8 cellular contexts compared by ENCODE assay signal in genomic region chr15:68271854-68272471, GRCh38. TPM values are rescaled to one million over a fixed set of nuclear protein-coding genes. Genes with fewer than 3 reads are reported as not detected.
DNase-seq lines count a peak whose midpoint lies in the region; ATAC-seq and TF ChIP-seq lines count a peak whose summit lies in the region.

No MANE protein-coding gene starts in this region.

- H3K27me3 Mint-ChIP-seq in osteocyte (ENCODE audit: unreplicated experiment), result no peaks in the 10 kb centered on the region

- ATAC-seq in foreskin keratinocyte (peak; percentile 78), HG02642 (IDR thresholded peaks at IDR 0.05; ENCODE audit: poor library complexity, unreplicated experiment) (no peak), HG03378 (IDR thresholded peaks at IDR 0.05; ENCODE audit: unreplicated experiment) (no peak)

- peak overlapping the region; percentile 62 for H3K4me3 Mint-ChIP-seq in osteocyte (ENCODE audit: unreplicated experiment)

- H3K36me3 Mint-ChIP-seq in osteocyte (ENCODE audit: unreplicated experiment), result no peaks in the 10 kb centered on the region

- peak overlapping the region; percentile 95 for H3K27ac Mint-ChIP-seq in osteocyte (ENCODE audit: unreplicated experiment)

- TF ChIP-seq CTCF in foreskin keratinocyte (conservative IDR thresholded peaks at IDR 0.05), result no peak
- TF ChIP-seq CTCF in osteocyte (IDR thresholded peaks at IDR 0.05), result no peak

- DNase-seq in Daoy (ENCODE audit: low read depth) (peak; percentile 89), SHP77 (lab: John Stamatoyannopoulos, UW) (peak; percentile 29 to 73), foreskin keratinocyte (peak; percentile 100), osteocyte (ENCODE audit: extremely low spot score, unreplicated experiment) (no peak), NOMO-1 treated with dmso at 0.1 percent for 144 hours (lab: John Stamatoyannopoulos, UW; ENCODE audit: unreplicated experiment) (no peak), NCI-H2029 (lab: John Stamatoyannopoulos, UW) (no peak)

- H3K27me3 ChIP-seq in foreskin keratinocyte, result no peaks in the 10 kb centered on the region

- peak overlapping the region; percentile 98 for H3K27ac ChIP-seq in foreskin keratinocyte

- no peaks in the 10 kb centered on the region for H3K9me3 Mint-ChIP-seq in osteocyte (ENCODE audit: unreplicated experiment)

- peaks cover 51% of the 10 kb centered on the region for H3K4me1 Mint-ChIP-seq in osteocyte (ENCODE audit: unreplicated experiment)

- peaks cover 38% of the 10 kb centered on the region for H3K4me1 ChIP-seq in foreskin keratinocyte

RNA-seq across cellular contexts. Expression of gene FEM1B, which starts 5.6 kb away (rescaled TPM):
- 19.1 and 21.3 TPM in 2 replicates for total RNA-seq in Daoy (2014; rRNA removed; shearing (Covaris generic))
- 42.6 and 44.5 TPM in 2 replicates for total RNA-seq in foreskin keratinocyte
- 7.9 and 9.0 TPM in 2 replicates for polyA plus RNA-seq in foreskin keratinocyte
- total RNA-seq in osteocyte, result 71.1 and 71.5 TPM in 2 replicates

RNA-seq across cellular contexts. Expression of gene CLN6, which starts 42.4 kb away (rescaled TPM):
- total RNA-seq in Daoy (2014; rRNA removed; shearing (Covaris generic)), result 10.0 and 17.6 TPM in 2 replicates
- total RNA-seq in foreskin keratinocyte (27.5 and 29.8 TPM in 2 replicates), osteocyte (18.7 and 20.5 TPM in 2 replicates)
- 35.9 and 36.5 TPM in 2 replicates for polyA plus RNA-seq in foreskin keratinocyte

Comparison
In these comparisons a context has a peak if more than half of its experiments do, and no peak if none do; other contexts are left out.
1. DNase-seq: peak in Daoy (single experiment), SHP77 (2 of 2) and foreskin keratinocyte (2 of 2); none in osteocyte (single experiment), NOMO-1 treated with dmso at 0.1 percent for 144 hours (single experiment) and NCI-H2029 (single experiment).